21 cellular contexts compared by ENCODE assay signal in the genomic region with DNA sequence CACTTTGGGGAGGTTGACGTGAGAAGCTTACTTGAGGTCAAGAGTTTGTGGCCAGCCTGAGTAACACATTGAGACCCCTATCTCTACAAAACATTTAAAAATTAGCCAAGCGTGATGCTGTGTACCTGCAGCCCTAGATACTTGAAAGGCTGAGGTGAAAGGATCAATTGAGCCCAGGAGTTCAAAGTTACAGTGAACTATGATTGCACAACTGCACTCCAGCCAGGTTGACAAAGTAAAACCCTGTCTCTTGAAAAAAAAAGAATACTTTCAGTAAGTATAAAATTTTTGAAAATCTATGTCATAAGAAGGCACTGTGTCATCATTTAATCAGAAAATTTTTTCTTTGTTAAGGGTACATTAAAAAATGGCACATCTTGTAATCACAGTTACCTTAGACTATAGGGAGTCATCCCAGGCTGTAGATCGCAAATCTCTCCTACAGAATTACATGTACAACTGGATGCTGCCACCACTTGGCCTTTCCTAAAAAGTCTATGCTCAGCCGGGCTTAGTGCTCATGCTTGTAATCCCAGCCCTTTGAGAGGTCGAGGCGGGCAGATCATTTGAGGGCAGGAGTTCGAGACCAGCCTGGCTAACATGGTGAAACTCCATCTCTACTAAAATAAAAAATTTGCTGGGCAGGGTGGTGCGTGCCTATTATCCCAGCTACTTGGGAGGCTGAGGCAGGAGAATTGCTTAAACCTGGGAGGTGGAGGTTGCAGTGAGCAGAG. TPM values are rescaled to one million over a fixed set of nuclear protein-coding genes. Genes with fewer than 3 reads are reported as not detected.
DNase-seq lines count a peak whose midpoint lies in the region; ATAC-seq and TF ChIP-seq lines count a peak whose summit lies in the region.
"Had no signal": no experiment of that assay in that cellular context is flagged by ENCODE, and none has a peak within 500 bp of the region (broad histone marks: within the 10 kb centered on the region; RNA-seq: fewer than 3 reads in every experiment).

No MANE protein-coding gene starts in this region.

- ATAC-seq in GM18868 (IDR thresholded peaks at IDR 0.05; ENCODE audit: unreplicated experiment) (peak; percentile 64), HG02938 (IDR thresholded peaks at IDR 0.05; ENCODE audit: unreplicated experiment) (peak; percentile 57), right lobe of liver (peak; percentile 64 to 81 (median 78)), upper lobe of right lung (no peak)
- ATAC-seq: heart right ventricle; naive thymus-derived CD8-positive, alpha-beta T cell; Right ventricle myocardium inferior had no signal

- TF ChIP-seq CTCF in right lobe of liver (IDR thresholded peaks at IDR 0.05) (no peak), brain microvascular endothelial cell (IDR thresholded peaks at IDR 0.05; ENCODE audit: low read depth, low read length, missing control alignments) (no peak), upper lobe of right lung (IDR thresholded peaks at IDR 0.05) (no peak)

- in situ Hi-C loops in SK-MEL-5 (cut with HindIII; ENCODE audit: low pct_unique_long_range_greater_than_20kb, low sequenced_read_pairs) = no loop called here
- in situ Hi-C loops in brain microvascular endothelial cell (cut with HindIII; ENCODE audit: low pct_ligation_motif_present, low sequenced_read_pairs) = no loop called here

- TF ChIP-seq POLR2A in right lobe of liver (IDR thresholded peaks at IDR 0.05) = no peak

- intact Hi-C loops in right lobe of liver (cut with DNase I) = no loop called here
- intact Hi-C loops in upper lobe of right lung (cut with DNase I) = no loop called here

- H3K4me1 ChIP-seq in right lobe of liver (peaks cover 0 to 18% (median 0%) of the 10 kb centered on the region in 4 donors), upper lobe of right lung (no peaks in the 10 kb centered on the region)
- H3K4me1 ChIP-seq: colonic mucosa, heart right ventricle, tibial nerve had no signal

- 31% methylated on average over 7 of the region's 8 CpGs for WGBS in right lobe of liver (ENCODE audit: insufficient coverage, low coverage, low lambda C conversion rate, missing lambda C conversion rate)

- H3K4me3 ChIP-seq in right lobe of liver (no peak overlapping the region), brain microvascular endothelial cell (ENCODE audit: low read depth, low read length) (no peak overlapping the region), upper lobe of right lung (no peak overlapping the region)
- H3K4me3 ChIP-seq: colonic mucosa, heart right ventricle, tibial nerve had no signal

- H3K36me3 ChIP-seq in right lobe of liver (no peaks in the 10 kb centered on the region), brain microvascular endothelial cell (replicated peaks) (no peaks in the 10 kb centered on the region), upper lobe of right lung (no peaks in the 10 kb centered on the region)
- H3K36me3 ChIP-seq: colonic mucosa, heart right ventricle, tibial nerve had no signal

- H3K27me3 ChIP-seq in right lobe of liver (no peaks in the 10 kb centered on the region), brain microvascular endothelial cell (replicated peaks) (no peaks in the 10 kb centered on the region), upper lobe of right lung (no peaks in the 10 kb centered on the region)
- H3K27me3 ChIP-seq: colonic mucosa, tibial nerve had no signal

- H3K9me3 ChIP-seq in right lobe of liver = no peaks in the 10 kb centered on the region
- no peaks in the 10 kb centered on the region for H3K9me3 ChIP-seq in upper lobe of right lung
- H3K9me3 ChIP-seq: colonic mucosa, heart right ventricle, tibial nerve had no signal

- peak; percentile 46 for DNase-seq in SK-MEL-5 (ENCODE audit: low read depth, low spot score)
- peak in 1 of 3 donors; percentile 48 for DNase-seq in right lobe of liver
- no peak for DNase-seq in cerebellum (ENCODE audit: low spot score)
- DNase-seq in brain microvascular endothelial cell = no peak
- DNase-seq in midbrain (lab: John Stamatoyannopoulos, UW) = no peak
- DNase-seq in upper lobe of right lung = no peak
- DNase-seq: activated CD4-positive, alpha-beta T cell treated with anti-CD3 and anti-CD28 coated beads, Interleukin-2, amount 10 ng/mL, durations not matched to agents 7 days and 5 days; activated CD8-positive, alpha-beta memory T cell treated with anti-CD3 and anti-CD28 coated beads, Interleukin-2, amount 50 U/mL, for 4 hours; CD4-positive, alpha-beta memory T cell; colonic mucosa; heart right ventricle; IMR-90; naive thymus-derived CD8-positive, alpha-beta T cell; NCI-H187 treated with DMSO at 0.1 percent for 48 hours; NCI-H345; posterior cingulate gyrus; stimulated activated CD4-positive, alpha-beta T cell treated with anti-CD3 and anti-CD28 coated beads, Interleukin-2, amount 100 ng/mL, for 24 hours had no signal

- H3K27ac ChIP-seq in right lobe of liver (peak overlapping the region in 1 of 3 donors; percentile 45), brain microvascular endothelial cell (no peak overlapping the region), upper lobe of right lung (no peak overlapping the region)
- H3K27ac ChIP-seq: colonic mucosa, heart right ventricle, tibial nerve had no signal

RNA-seq across cellular contexts. Expression of gene MRS2, which starts 17.0 kb away (rescaled TPM):
- total RNA-seq in SK-MEL-5 (2014; rRNA removed; shearing (Covaris generic)) = 47.4 and 50.1 TPM in 2 replicates
- 57.0 and 57.5 TPM in 2 replicates for polyA plus RNA-seq in SK-MEL-5 (2015; cell fraction: cytosol; rRNA removed)
- polyA plus RNA-seq in SK-MEL-5 (2015; cell fraction: nucleus; rRNA removed) = 63.9 and 64.0 TPM in 2 replicates
- total RNA-seq in right lobe of liver = 10 to 100 TPM; 11.1 to 16.4 (median 13.1) TPM
- 16.8 TPM for total RNA-seq in cerebellum
- 21.3 TPM for total RNA-seq in upper lobe of right lung

RNA-seq across cellular contexts. Expression of gene DCDC2, which starts 27.8 kb away (rescaled TPM):
- 1.9 and 2.0 TPM in 2 replicates for total RNA-seq in SK-MEL-5 (2014; rRNA removed; shearing (Covaris generic))
- polyA plus RNA-seq in SK-MEL-5 (2015; cell fraction: cytosol; rRNA removed) = 0.80 and 1.1 TPM in 2 replicates
- 0.62 and 1.1 TPM in 2 replicates for polyA plus RNA-seq in SK-MEL-5 (2015; cell fraction: nucleus; rRNA removed)
- total RNA-seq in right lobe of liver (1 to 10 TPM in 3 of 6 experiments, under 1 TPM in 3; 0.68 to 3.8 (median 0.92) TPM), cerebellum (2.6 TPM), upper lobe of right lung (5.3 TPM)
- total RNA-seq: activated CD4-positive, alpha-beta T cell treated with anti-CD3 and anti-CD28 coated beads, Interleukin-2, amount 10 ng/mL, durations not matched to agents 7 days and 5 days; IMR-90; naive thymus-derived CD8-positive, alpha-beta T cell; Right ventricle myocardium inferior; tibial nerve had no signal
- polyA plus RNA-seq: CD4-positive, alpha-beta memory T cell; heart right ventricle; IMR-90; naive thymus-derived CD8-positive, alpha-beta T cell had no signal
